22 cellular contexts compared by ENCODE assay signal in the genomic region with DNA sequence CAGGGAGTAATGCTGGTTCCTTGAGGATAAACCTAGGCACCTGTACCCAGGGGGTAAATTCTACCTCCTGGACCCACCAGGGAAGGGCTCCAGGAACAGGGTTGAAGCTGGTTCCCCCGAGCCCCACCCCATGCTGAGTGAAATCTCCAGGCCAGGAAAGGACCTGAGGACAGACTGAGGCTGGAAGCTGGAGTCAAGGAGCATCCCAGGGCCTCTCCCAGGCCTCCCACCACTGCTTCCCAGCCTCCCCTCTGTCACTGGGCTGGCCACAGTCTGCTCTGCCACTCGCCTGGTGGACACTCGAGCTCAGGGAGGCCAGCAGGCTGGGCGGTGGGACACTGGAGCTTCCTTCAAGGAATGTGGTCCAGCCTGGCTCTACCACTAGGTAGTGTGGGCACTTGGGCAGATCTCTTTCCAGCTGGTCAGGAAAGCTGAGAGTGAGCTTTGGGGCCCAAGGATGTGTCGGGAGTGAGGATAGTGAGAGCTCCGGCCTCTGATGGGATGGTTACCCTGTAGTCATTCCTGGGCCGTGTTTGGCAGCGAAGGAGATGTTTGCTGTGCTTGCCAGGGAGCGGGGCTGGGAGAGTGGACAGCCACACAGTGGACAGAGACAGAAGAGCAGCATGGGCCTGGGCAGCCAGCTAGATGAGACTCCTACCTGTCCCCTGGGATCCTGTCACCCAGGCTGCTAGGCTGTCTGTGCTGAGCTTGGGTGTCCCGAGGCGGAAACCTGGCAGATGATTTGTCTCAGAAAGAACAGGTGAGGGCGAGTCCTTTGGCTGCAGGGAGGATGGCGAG. TPM values are rescaled to one million over a fixed set of nuclear protein-coding genes. Genes with fewer than 3 reads are reported as not detected.
A peak's percentile ranks its signal among the peaks of the same experiment; 100 is the strongest.
DNase-seq lines count a peak whose midpoint lies in the region; ATAC-seq, FAIRE-seq and TF ChIP-seq lines count a peak whose summit lies in the region.
"Had no signal": no experiment of that assay in that cellular context is flagged by ENCODE, and none has a peak within 500 bp of the region (broad histone marks: within the 10 kb centered on the region; RNA-seq: fewer than 3 reads in every experiment).

No MANE protein-coding gene starts in this region.

- H3K9me3 Mint-ChIP-seq in dendritic cell treated with granulocyte-macrophage colony-stimulating factor and Interleukin-4, amounts not matched to agents 40 ng/mL and 50 ng/mL, for 4 days = no peaks in the 10 kb centered on the region
- H3K9me3 Mint-ChIP-seq in neural progenitor cell = no peaks in the 10 kb centered on the region
- H3K9me3 Mint-ChIP-seq: mesothelial cell of epicardium had no signal

- H4K20me1 ChIP-seq in neural progenitor cell (ENCODE audit: low read depth) = peaks cover 10% of the 10 kb centered on the region
- no peaks in the 10 kb centered on the region for H4K20me1 ChIP-seq in MM.1S (ENCODE audit: insufficient read depth, low read length)

- H3K4me2 ChIP-seq in A549 (no peak overlapping the region), neural progenitor cell (no peak overlapping the region), MM.1S (ENCODE audit: low read depth, low read length) (no peak overlapping the region)

- POLR2A ChIA-PET in A549 (lab: Yijun Ruan, JAX) = interaction anchor here (0.5 to 1.6 kb wide), 2 partner anchors 10 to 23 kb away, joined by 3 to 8 read pairs; no protein-coding TSS in a partner anchor
- POLR2A ChIA-PET in HEK293 (lab: Yijun Ruan, JAX) = interaction anchor here (0.6 kb wide), 1 partner anchor 17 kb away, joined by 3 read pairs; no protein-coding TSS in a partner anchor

- CTCF ChIA-PET in A549 (lab: Yijun Ruan, JAX) (interaction anchor here (0.7 to 19.2 kb wide), 9 partner anchors 11 to 164 kb away, joined by 3 to 173 read pairs (median 3); partner anchors contain the start of genes AP5B1 and KAT5), HEK293 (lab: Yijun Ruan, JAX) (interaction anchor here (0.6 to 2.3 kb wide), 4 partner anchors 10 to 79 kb away, joined by 4 to 14 read pairs (median 4); partner anchors contain the start of genes AP5B1 and KAT5)

- no peak for TF ChIP-seq RAD21 in A549 (conservative IDR thresholded peaks at IDR 0.05 in 1 of 2, IDR thresholded peaks at IDR 0.05 in 1 of 2)

- no peak for TF ChIP-seq EP300 in A549 (IDR thresholded peaks at IDR 0.05)

- H3K9me3 ChIP-seq in A549 (no peaks in the 10 kb centered on the region), HEK293 (ENCODE audit: control insufficient read depth, insufficient read depth, low read depth, low read length) (no peaks in the 10 kb centered on the region), neural progenitor cell (ENCODE audit: low read depth) (no peaks in the 10 kb centered on the region), MM.1S (replicated peaks; ENCODE audit: insufficient read depth, low read length) (no peaks in the 10 kb centered on the region)
- H3K9me3 ChIP-seq: Caco-2, sigmoid colon had no signal

- 75% methylated on average over 13 of the region's 13 CpGs for WGBS in A549 (ENCODE audit: missing lambda C conversion rate)

- H2AFZ ChIP-seq in neural progenitor cell (replicated peaks) = no peak overlapping the region
- H2AFZ ChIP-seq in MM.1S (ENCODE audit: low read length) = no peak overlapping the region

- H3K27ac ChIP-seq in A549 (no peak overlapping the region), HEK293 (ENCODE audit: extremely low read depth, low read depth, low read length) (no peak overlapping the region), neural progenitor cell (no peak overlapping the region), MM.1S (ENCODE audit: low read length) (no peak overlapping the region)
- H3K27ac ChIP-seq: sigmoid colon, SK-N-MC had no signal

- no peak for TF ChIP-seq POLR2A in A549 (IDR thresholded peaks at IDR 0.05; ENCODE audit: low read length)

- no peak overlapping the region for H3K4me3 Mint-ChIP-seq in dendritic cell treated with granulocyte-macrophage colony-stimulating factor and Interleukin-4, amounts not matched to agents 40 ng/mL and 50 ng/mL, for 4 days
- no peak overlapping the region for H3K4me3 Mint-ChIP-seq in neural progenitor cell
- H3K4me3 Mint-ChIP-seq: mesothelial cell of epicardium had no signal

- DNase-seq in A549 (ENCODE audit: low read depth in 1 of 2, low spot score in 1 of 2) = no peak
- DNase-seq in neural progenitor cell (ENCODE audit: low spot score) = peak; percentile 8
- no peak for DNase-seq in ACHN
- no peak for DNase-seq in MM.1S
- no peak for DNase-seq in NCI-H345 treated with DMSO at 0.1 percent for 48 hours (lab: John Stamatoyannopoulos, UW; ENCODE audit: unreplicated experiment)
- DNase-seq: activated CD4-positive, alpha-beta T cell treated with anti-CD3 and anti-CD28 coated beads, Interleukin-2, amount 50 U/mL, for 48 hours; activated T-cell treated with anti-CD3 and anti-CD28 coated beads, Interleukin-2, amount 50 U/mL, for 48 hours; Caco-2; effector CD4-positive, alpha-beta T cell; NCI-H1048; NCI-H526 treated with DMSO at 0.1 percent for 48 hours; sigmoid colon; stimulated activated CD4-positive, alpha-beta T cell treated with anti-CD3 and anti-CD28 coated beads, Interleukin-2, amount 100 ng/mL, for 24 hours had no signal

- H3K27me3 ChIP-seq in neural progenitor cell (peaks cover 61% of the 10 kb centered on the region), MM.1S (replicated peaks; ENCODE audit: insufficient read depth, low read length) (peaks cover 34% of the 10 kb centered on the region)

- in situ Hi-C loops in ACHN (cut with HindIII; ENCODE audit: low pct_ligation_motif_present, low pct_unique_long_range_greater_than_20kb, low sequenced_read_pairs) = no loop called here

- H3F3A ChIP-seq in neural progenitor cell (ENCODE audit: low read depth) (no peaks in the 10 kb centered on the region), MM.1S (ENCODE audit: insufficient read depth, low read length) (no peaks in the 10 kb centered on the region)

- H3K9ac ChIP-seq in neural progenitor cell (no peak overlapping the region), MM.1S (ENCODE audit: low read length) (no peak overlapping the region)

- H3K36me3 ChIP-seq in HEK293 (ENCODE audit: control insufficient read depth in 2 of 2, insufficient read depth in 1 of 2, low read length in 2 of 2) (no peaks in the 10 kb centered on the region), neural progenitor cell (no peaks in the 10 kb centered on the region), MM.1S (replicated peaks; ENCODE audit: insufficient read depth, low read length) (no peaks in the 10 kb centered on the region)
- H3K36me3 ChIP-seq: sigmoid colon had no signal

- no peaks in the 10 kb centered on the region for H3K36me3 Mint-ChIP-seq in dendritic cell treated with granulocyte-macrophage colony-stimulating factor and Interleukin-4, amounts not matched to agents 40 ng/mL and 50 ng/mL, for 4 days (ENCODE audit: low read depth)
- H3K36me3 Mint-ChIP-seq in neural progenitor cell = no peaks in the 10 kb centered on the region
- H3K36me3 Mint-ChIP-seq: mesothelial cell of epicardium had no signal

- peaks cover 52% of the 10 kb centered on the region for H3K4me1 Mint-ChIP-seq in dendritic cell treated with granulocyte-macrophage colony-stimulating factor and Interleukin-4, amounts not matched to agents 40 ng/mL and 50 ng/mL, for 4 days (ENCODE audit: low read depth)
- peaks cover 7% of the 10 kb centered on the region for H3K4me1 Mint-ChIP-seq in neural progenitor cell

- H3K9me2 ChIP-seq in MM.1S (replicated peaks; ENCODE audit: insufficient read depth, low read length) = no peaks in the 10 kb centered on the region

- ATAC-seq in A549 (peak; percentile 47 to 55; a peak in 4 of 6 replicates), HG03175 (IDR thresholded peaks at IDR 0.05; ENCODE audit: unreplicated experiment) (no peak)

- H3K4me1 ChIP-seq in A549 = peaks cover 14% of the 10 kb centered on the region; the same call in 2 of the 3 replicates
- H3K4me1 ChIP-seq in HEK293 (ENCODE audit: control insufficient read depth, insufficient read depth, low read length) = no peaks in the 10 kb centered on the region
- peaks cover 7% of the 10 kb centered on the region for H3K4me1 ChIP-seq in neural progenitor cell
- H3K4me1 ChIP-seq in MM.1S (ENCODE audit: low read length) = peaks cover 15% of the 10 kb centered on the region

- peak overlapping the region; percentile 43 for H3K27ac Mint-ChIP-seq in dendritic cell treated with granulocyte-macrophage colony-stimulating factor and Interleukin-4, amounts not matched to agents 40 ng/mL and 50 ng/mL, for 4 days
- no peak overlapping the region for H3K27ac Mint-ChIP-seq in neural progenitor cell
- H3K27ac Mint-ChIP-seq: mesothelial cell of epicardium had no signal

- intact Hi-C loops in dendritic cell treated with granulocyte-macrophage colony-stimulating factor and Interleukin-4, amounts not matched to agents 40 ng/mL and 50 ng/mL, for 4 days (cut with micrococcal nuclease) = no loop called here

- no peak for FAIRE-seq in A549 (lab: Jason Lieb, UNC)
- FAIRE-seq: bronchial epithelial cell, GM19239, TTC549 had no signal

- no peak overlapping the region for H3K4me3 ChIP-seq in A549
- no peak overlapping the region for H3K4me3 ChIP-seq in HEK293 (ENCODE audit: low read depth, low read length)
- no peak overlapping the region for H3K4me3 ChIP-seq in neural progenitor cell
- no peak overlapping the region for H3K4me3 ChIP-seq in MM.1S (ENCODE audit: low read length)
- H3K4me3 ChIP-seq: sigmoid colon, SK-N-MC had no signal

- TF ChIP-seq CTCF in A549 (IDR thresholded peaks at IDR 0.05) (no peak), HEK293 (tag by site-specific recombination; IDR thresholded peaks at IDR 0.05) (no peak), neural progenitor cell (IDR thresholded peaks at IDR 0.05) (no peak), MM.1S (IDR thresholded peaks at IDR 0.05; ENCODE audit: low read length) (no peak)

- no peaks in the 10 kb centered on the region for H3K79me2 ChIP-seq in neural progenitor cell (ENCODE audit: low read depth)
- H3K79me2 ChIP-seq in MM.1S (ENCODE audit: low read length) = no peaks in the 10 kb centered on the region

- peaks cover 72% of the 10 kb centered on the region for H3K27me3 Mint-ChIP-seq in dendritic cell treated with granulocyte-macrophage colony-stimulating factor and Interleukin-4, amounts not matched to agents 40 ng/mL and 50 ng/mL, for 4 days
- peaks cover 35% of the 10 kb centered on the region for H3K27me3 Mint-ChIP-seq in neural progenitor cell (ENCODE audit: insufficient read depth, low read depth)

RNA-seq across cellular contexts. Expression of gene OVOL1, which starts 3.4 kb away (rescaled TPM):
- not detected in 2 replicates for polyA plus RNA-seq in A549 (2011; rRNA removed)
- polyA plus RNA-seq in A549 (2012; cell fraction: cytosol; rRNA removed) = 0.01 TPM in 1 of 2 replicates, not detected in the other
- 0.04 and 0.07 TPM in 2 replicates for polyA plus RNA-seq in A549 (2012; cell fraction: nucleus; rRNA removed)
- not detected in 3 replicates for polyA plus RNA-seq in A549 (2017; fragmentation: RNase III; extraction: RNeasy Plus Mini Kit Qiagen cat#74134 plus additional on column Dnase treatment)
- polyA minus RNA-seq in A549 (2011; rRNA and poly(A)+ RNA removed) = not detected in 2 replicates
- total RNA-seq in neural progenitor cell (ENCODE audit: low replicate concordance) = 0.12 TPM in 1 of 2 replicates, not detected in the other
- total RNA-seq: fibroblast of lung, sigmoid colon had no signal
- polyA plus RNA-seq: fibroblast of lung had no signal

RNA-seq across cellular contexts. Expression of gene AP5B1, which starts 9.5 kb away (rescaled TPM):
- 5.2 and 5.8 TPM in 2 replicates for polyA plus RNA-seq in A549 (2011; rRNA removed)
- 6.8 and 10.8 TPM in 2 replicates for polyA plus RNA-seq in A549 (2012; cell fraction: cytosol; rRNA removed)
- 12.7 and 19.9 TPM in 2 replicates for polyA plus RNA-seq in A549 (2012; cell fraction: nucleus; rRNA removed)
- polyA plus RNA-seq in A549 (2017; fragmentation: RNase III; extraction: RNeasy Plus Mini Kit Qiagen cat#74134 plus additional on column Dnase treatment) = 9.0 to 10.2 TPM (median 9.2 TPM) in 3 replicates
- 8.4 and 9.3 TPM in 2 replicates for polyA minus RNA-seq in A549 (2011; rRNA and poly(A)+ RNA removed)
- total RNA-seq in neural progenitor cell (ENCODE audit: low replicate concordance) = 3.6 and 13.8 TPM in 2 replicates

RNA-seq across cellular contexts. Expression of gene SNX32, which starts 43.5 kb away (rescaled TPM):
- polyA plus RNA-seq in A549 (2011; rRNA removed) = not detected in 2 replicates
- not detected in 2 replicates for polyA plus RNA-seq in A549 (2012; cell fraction: cytosol; rRNA removed)
- not detected in 2 replicates for polyA plus RNA-seq in A549 (2012; cell fraction: nucleus; rRNA removed)
- 0.04 to 0.08 TPM (median 0.05 TPM) in 3 replicates for polyA plus RNA-seq in A549 (2017; fragmentation: RNase III; extraction: RNeasy Plus Mini Kit Qiagen cat#74134 plus additional on column Dnase treatment)
- not detected in 2 replicates for polyA minus RNA-seq in A549 (2011; rRNA and poly(A)+ RNA removed)
- 1.4 and 3.0 TPM in 2 replicates for total RNA-seq in neural progenitor cell (ENCODE audit: low replicate concordance)
- total RNA-seq: bronchial epithelial cell, Caco-2 had no signal
